In genomic region chr2:150487537-150488429, GRCh38 we compare ENCODE assay signal across 1 cellular context.
TF ChIP-seq lines count a peak whose summit lies in the region.

A gene with protein sequence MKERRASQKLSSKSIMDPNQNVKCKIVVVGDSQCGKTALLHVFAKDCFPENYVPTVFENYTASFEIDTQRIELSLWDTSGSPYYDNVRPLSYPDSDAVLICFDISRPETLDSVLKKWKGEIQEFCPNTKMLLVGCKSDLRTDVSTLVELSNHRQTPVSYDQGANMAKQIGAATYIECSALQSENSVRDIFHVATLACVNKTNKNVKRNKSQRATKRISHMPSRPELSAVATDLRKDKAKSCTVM (minus strand): TSS chr2:150487667. CDS start chr2:150487417, 250 bp downstream.

TF ChIP-seq in HEK293, 187 proteins besides CTCF, POLR2A, EP300 and RAD21 (continued from another document and continues in another):
- TF ChIP-seq ZNF26 (tag by site-specific recombination; IDR thresholded peaks at IDR 0.05) (no peak), ZIC2 (tag by site-specific recombination; IDR thresholded peaks at IDR 0.05) (no peak), ZBTB17 (tag by site-specific recombination; IDR thresholded peaks at IDR 0.05) (peak; percentile 78), ZNF510 (tag by site-specific recombination; IDR thresholded peaks at IDR 0.05; ENCODE audit: insufficient replicate concordance) (no peak), ZNF202 (tag by site-specific recombination; IDR thresholded peaks at IDR 0.05; ENCODE audit: borderline replicate concordance) (no peak), SP7 (tag by site-specific recombination; IDR thresholded peaks at IDR 0.05) (0 out of 2 replicates have a peak, but pooled peaks have one; percentile 14), ZSCAN16 (tag by site-specific recombination; IDR thresholded peaks at IDR 0.05) (no peak), ZNF658 (tag by site-specific recombination; IDR thresholded peaks at IDR 0.05) (no peak), SCRT2 (tag by site-specific recombination; IDR thresholded peaks at IDR 0.05) (0 out of 2 replicates have a peak, but pooled peaks have one; percentile 23), ZNF24 (tag by site-specific recombination; IDR thresholded peaks at IDR 0.05) (no peak), ZNF692 (tag by site-specific recombination; IDR thresholded peaks at IDR 0.05) (no peak), ZNF112 (tag by site-specific recombination; IDR thresholded peaks at IDR 0.05) (no peak), ZNF341 (tag by site-specific recombination; IDR thresholded peaks at IDR 0.05; ENCODE audit: low read depth) (no peak), ZNF791 (tag by site-specific recombination; IDR thresholded peaks at IDR 0.05) (no peak), GLIS2 (tag by site-specific recombination; IDR thresholded peaks at IDR 0.05) (no peak), ZNF366 (tag by site-specific recombination; conservative IDR thresholded peaks at IDR 0.05) (peak; percentile 64; the same call in 1 of the 2 replicates), ZBTB48 (tag by site-specific recombination; IDR thresholded peaks at IDR 0.05) (no peak), KLF7 (tag by site-specific recombination; IDR thresholded peaks at IDR 0.05; ENCODE audit: borderline replicate concordance) (no peak), ZNF654 (tag by site-specific recombination; IDR thresholded peaks at IDR 0.05; ENCODE audit: low read depth) (peak; percentile 59), RBAK (tag by site-specific recombination; IDR thresholded peaks at IDR 0.05) (no peak), ZNF391 (tag by site-specific recombination; IDR thresholded peaks at IDR 0.05; ENCODE audit: borderline replicate concordance, low read depth) (no peak), ZNF548 (tag by site-specific recombination; IDR thresholded peaks at IDR 0.05) (no peak), SALL2 (tag by site-specific recombination; IDR thresholded peaks at IDR 0.05; ENCODE audit: borderline replicate concordance) (no peak), ZNF670 (tag by site-specific recombination; IDR thresholded peaks at IDR 0.05; ENCODE audit: low read depth) (no peak), ZNF677 (tag by site-specific recombination; IDR thresholded peaks at IDR 0.05) (no peak), SETDB1 (IDR thresholded peaks at IDR 0.05; ENCODE audit: insufficient read length, low read length) (no peak), IKZF3 (tag by site-specific recombination; IDR thresholded peaks at IDR 0.05) (peak; percentile 48; the same call in 1 of the 2 replicates), ZFP37 (tag by site-specific recombination; IDR thresholded peaks at IDR 0.05) (no peak), ZBTB7A (tag by site-specific recombination; IDR thresholded peaks at IDR 0.05; ENCODE audit: low read depth) (no peak), ZNF426 (tag by site-specific recombination; IDR thresholded peaks at IDR 0.05) (no peak), ZXDB (tag by site-specific recombination; IDR thresholded peaks at IDR 0.05) (no peak), GLI4 (tag by site-specific recombination; IDR thresholded peaks at IDR 0.05) (no peak), GLIS1 (tag by site-specific recombination; IDR thresholded peaks at IDR 0.05) (no peak), KLF17 (tag by site-specific recombination; IDR thresholded peaks at IDR 0.05) (no peak), ZNF362 (tag by site-specific recombination; IDR thresholded peaks at IDR 0.05) (no peak), ELK4 (IDR thresholded peaks at IDR 0.05; ENCODE audit: borderline replicate concordance, low read depth, low read length) (no peak), ZNF184 (tag by site-specific recombination; IDR thresholded peaks at IDR 0.05) (0 out of 2 replicates have a peak, but pooled peaks have one; percentile 42), ZNF600 (tag by site-specific recombination; IDR thresholded peaks at IDR 0.05) (no peak), ZNF560 (tag by site-specific recombination; IDR thresholded peaks at IDR 0.05; ENCODE audit: borderline replicate concordance) (no peak), ZNF23 (tag by site-specific recombination; IDR thresholded peaks at IDR 0.05; ENCODE audit: borderline replicate concordance) (no peak)
- TF ChIP-seq, protein P1, sequence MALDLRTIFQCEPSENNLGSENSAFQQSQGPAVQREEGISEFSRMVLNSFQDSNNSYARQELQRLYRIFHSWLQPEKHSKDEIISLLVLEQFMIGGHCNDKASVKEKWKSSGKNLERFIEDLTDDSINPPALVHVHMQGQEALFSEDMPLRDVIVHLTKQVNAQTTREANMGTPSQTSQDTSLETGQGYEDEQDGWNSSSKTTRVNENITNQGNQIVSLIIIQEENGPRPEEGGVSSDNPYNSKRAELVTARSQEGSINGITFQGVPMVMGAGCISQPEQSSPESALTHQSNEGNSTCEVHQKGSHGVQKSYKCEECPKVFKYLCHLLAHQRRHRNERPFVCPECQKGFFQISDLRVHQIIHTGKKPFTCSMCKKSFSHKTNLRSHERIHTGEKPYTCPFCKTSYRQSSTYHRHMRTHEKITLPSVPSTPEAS (tag by site-specific recombination; IDR thresholded peaks at IDR 0.05), result no peak
- TF ChIP-seq, protein P2, sequence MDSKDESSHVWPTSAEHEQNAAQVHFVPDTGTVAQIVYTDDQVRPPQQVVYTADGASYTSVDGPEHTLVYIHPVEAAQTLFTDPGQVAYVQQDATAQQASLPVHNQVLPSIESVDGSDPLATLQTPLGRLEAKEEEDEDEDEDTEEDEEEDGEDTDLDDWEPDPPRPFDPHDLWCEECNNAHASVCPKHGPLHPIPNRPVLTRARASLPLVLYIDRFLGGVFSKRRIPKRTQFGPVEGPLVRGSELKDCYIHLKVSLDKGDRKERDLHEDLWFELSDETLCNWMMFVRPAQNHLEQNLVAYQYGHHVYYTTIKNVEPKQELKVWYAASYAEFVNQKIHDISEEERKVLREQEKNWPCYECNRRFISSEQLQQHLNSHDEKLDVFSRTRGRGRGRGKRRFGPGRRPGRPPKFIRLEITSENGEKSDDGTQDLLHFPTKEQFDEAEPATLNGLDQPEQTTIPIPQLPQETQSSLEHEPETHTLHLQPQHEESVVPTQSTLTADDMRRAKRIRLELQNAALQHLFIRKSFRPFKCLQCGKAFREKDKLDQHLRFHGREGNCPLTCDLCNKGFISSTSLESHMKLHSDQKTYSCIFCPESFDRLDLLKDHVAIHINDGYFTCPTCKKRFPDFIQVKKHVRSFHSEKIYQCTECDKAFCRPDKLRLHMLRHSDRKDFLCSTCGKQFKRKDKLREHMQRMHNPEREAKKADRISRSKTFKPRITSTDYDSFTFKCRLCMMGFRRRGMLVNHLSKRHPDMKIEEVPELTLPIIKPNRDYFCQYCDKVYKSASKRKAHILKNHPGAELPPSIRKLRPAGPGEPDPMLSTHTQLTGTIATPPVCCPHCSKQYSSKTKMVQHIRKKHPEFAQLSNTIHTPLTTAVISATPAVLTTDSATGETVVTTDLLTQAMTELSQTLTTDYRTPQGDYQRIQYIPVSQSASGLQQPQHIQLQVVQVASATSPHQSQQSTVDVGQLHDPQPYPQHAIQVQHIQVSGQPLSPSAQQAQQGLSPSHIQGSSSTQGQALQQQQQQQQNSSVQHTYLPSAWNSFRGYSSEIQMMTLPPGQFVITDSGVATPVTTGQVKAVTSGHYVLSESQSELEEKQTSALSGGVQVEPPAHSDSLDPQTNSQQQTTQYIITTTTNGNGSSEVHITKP (tag by site-specific recombination; IDR thresholded peaks at IDR 0.05), result no peak
- TF ChIP-seq, protein P3, sequence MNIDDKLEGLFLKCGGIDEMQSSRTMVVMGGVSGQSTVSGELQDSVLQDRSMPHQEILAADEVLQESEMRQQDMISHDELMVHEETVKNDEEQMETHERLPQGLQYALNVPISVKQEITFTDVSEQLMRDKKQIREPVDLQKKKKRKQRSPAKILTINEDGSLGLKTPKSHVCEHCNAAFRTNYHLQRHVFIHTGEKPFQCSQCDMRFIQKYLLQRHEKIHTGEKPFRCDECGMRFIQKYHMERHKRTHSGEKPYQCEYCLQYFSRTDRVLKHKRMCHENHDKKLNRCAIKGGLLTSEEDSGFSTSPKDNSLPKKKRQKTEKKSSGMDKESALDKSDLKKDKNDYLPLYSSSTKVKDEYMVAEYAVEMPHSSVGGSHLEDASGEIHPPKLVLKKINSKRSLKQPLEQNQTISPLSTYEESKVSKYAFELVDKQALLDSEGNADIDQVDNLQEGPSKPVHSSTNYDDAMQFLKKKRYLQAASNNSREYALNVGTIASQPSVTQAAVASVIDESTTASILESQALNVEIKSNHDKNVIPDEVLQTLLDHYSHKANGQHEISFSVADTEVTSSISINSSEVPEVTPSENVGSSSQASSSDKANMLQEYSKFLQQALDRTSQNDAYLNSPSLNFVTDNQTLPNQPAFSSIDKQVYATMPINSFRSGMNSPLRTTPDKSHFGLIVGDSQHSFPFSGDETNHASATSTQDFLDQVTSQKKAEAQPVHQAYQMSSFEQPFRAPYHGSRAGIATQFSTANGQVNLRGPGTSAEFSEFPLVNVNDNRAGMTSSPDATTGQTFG (tag by site-specific recombination; IDR thresholded peaks at IDR 0.05; ENCODE audit: borderline replicate concordance), result no peak
- TF ChIP-seq, protein P4, sequence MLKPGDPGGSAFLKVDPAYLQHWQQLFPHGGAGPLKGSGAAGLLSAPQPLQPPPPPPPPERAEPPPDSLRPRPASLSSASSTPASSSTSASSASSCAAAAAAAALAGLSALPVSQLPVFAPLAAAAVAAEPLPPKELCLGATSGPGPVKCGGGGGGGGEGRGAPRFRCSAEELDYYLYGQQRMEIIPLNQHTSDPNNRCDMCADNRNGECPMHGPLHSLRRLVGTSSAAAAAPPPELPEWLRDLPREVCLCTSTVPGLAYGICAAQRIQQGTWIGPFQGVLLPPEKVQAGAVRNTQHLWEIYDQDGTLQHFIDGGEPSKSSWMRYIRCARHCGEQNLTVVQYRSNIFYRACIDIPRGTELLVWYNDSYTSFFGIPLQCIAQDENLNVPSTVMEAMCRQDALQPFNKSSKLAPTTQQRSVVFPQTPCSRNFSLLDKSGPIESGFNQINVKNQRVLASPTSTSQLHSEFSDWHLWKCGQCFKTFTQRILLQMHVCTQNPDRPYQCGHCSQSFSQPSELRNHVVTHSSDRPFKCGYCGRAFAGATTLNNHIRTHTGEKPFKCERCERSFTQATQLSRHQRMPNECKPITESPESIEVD (tag by site-specific recombination; IDR thresholded peaks at IDR 0.05), result no peak
- TF ChIP-seq, protein P5, sequence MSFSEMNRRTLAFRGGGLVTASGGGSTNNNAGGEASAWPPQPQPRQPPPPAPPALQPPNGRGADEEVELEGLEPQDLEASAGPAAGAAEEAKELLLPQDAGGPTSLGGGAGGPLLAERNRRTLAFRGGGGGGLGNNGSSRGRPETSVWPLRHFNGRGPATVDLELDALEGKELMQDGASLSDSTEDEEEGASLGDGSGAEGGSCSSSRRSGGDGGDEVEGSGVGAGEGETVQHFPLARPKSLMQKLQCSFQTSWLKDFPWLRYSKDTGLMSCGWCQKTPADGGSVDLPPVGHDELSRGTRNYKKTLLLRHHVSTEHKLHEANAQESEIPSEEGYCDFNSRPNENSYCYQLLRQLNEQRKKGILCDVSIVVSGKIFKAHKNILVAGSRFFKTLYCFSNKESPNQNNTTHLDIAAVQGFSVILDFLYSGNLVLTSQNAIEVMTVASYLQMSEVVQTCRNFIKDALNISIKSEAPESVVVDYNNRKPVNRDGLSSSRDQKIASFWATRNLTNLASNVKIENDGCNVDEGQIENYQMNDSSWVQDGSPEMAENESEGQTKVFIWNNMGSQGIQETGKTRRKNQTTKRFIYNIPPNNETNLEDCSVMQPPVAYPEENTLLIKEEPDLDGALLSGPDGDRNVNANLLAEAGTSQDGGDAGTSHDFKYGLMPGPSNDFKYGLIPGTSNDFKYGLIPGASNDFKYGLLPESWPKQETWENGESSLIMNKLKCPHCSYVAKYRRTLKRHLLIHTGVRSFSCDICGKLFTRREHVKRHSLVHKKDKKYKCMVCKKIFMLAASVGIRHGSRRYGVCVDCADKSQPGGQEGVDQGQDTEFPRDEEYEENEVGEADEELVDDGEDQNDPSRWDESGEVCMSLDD (tag by site-specific recombination; IDR thresholded peaks at IDR 0.05), result no peak
